In genomic region chr7:39622609-39623311, GRCh38 we compare ENCODE assay signal across 8 cellular contexts. TPM values are rescaled to one million over a fixed set of nuclear protein-coding genes. Genes with fewer than 3 reads are reported as not detected.
DNase-seq lines count a peak whose midpoint lies in the region; ATAC-seq and TF ChIP-seq lines count a peak whose summit lies in the region.

No MANE protein-coding gene starts in this region.

- H3K4ac ChIP-seq in trophoblast cell (ENCODE audit: low read depth, low read length), result peak overlapping the region; percentile 75

- H2BK120ac ChIP-seq in trophoblast cell (ENCODE audit: insufficient read depth, low read length, poor library complexity), result peak overlapping the region; percentile 65

- peak overlapping the region; percentile 85 for H3K14ac ChIP-seq in trophoblast cell (ENCODE audit: low read length)

- peak overlapping the region; percentile 99 for H3K4me3 ChIP-seq in fibroblast of pulmonary artery (replicated peaks; ENCODE audit: low read depth, low read length)
- peak overlapping the region; percentile 98 for H3K4me3 ChIP-seq in trophoblast cell (ENCODE audit: low read depth, low read length)

- peak overlapping the region; percentile 91 for H3K27ac ChIP-seq in trophoblast cell (ENCODE audit: low read depth, low read length)

- peak overlapping the region; percentile 94 for H4K12ac ChIP-seq in trophoblast cell (ENCODE audit: low read depth, low read length)

- peak overlapping the region; percentile 95 for H4K91ac ChIP-seq in trophoblast cell (ENCODE audit: low read depth, low read length)

- peaks cover 13% of the 10 kb centered on the region for H3K79me1 ChIP-seq in trophoblast cell (ENCODE audit: low read length)

- ATAC-seq in GM18511 (IDR thresholded peaks at IDR 0.05; ENCODE audit: unreplicated experiment), result peak; percentile 35
- ATAC-seq in HG02943 (IDR thresholded peaks at IDR 0.05; ENCODE audit: low read depth, unreplicated experiment), result peak; percentile 20
- ATAC-seq in GM18858 (IDR thresholded peaks at IDR 0.05; ENCODE audit: unreplicated experiment), result no peak

- no peak overlapping the region for H2BK12ac ChIP-seq in trophoblast cell (ENCODE audit: low read length)

- peak overlapping the region; percentile 26 for H3K18ac ChIP-seq in trophoblast cell (ENCODE audit: low read length)

- H3K4me1 ChIP-seq in trophoblast cell (ENCODE audit: control insufficient read depth in 1 of 2, insufficient read depth in 2 of 2, low read length in 2 of 2), result peaks cover 0 to 4% of the 10 kb centered on the region in 2 experiments

- peak overlapping the region; percentile 70 for H2BK5ac ChIP-seq in trophoblast cell (ENCODE audit: low read depth, low read length, poor library complexity)

- peak overlapping the region; percentile 98 for H4K8ac ChIP-seq in trophoblast cell (ENCODE audit: low read depth, low read length)

- H2AFZ ChIP-seq in trophoblast cell (ENCODE audit: insufficient read depth, low read length, poor library complexity), result peak overlapping the region; percentile 64

- DNase-seq in SW480 (ENCODE audit: low spot score) (peak; percentile 14), fibroblast of pulmonary artery (ENCODE audit: low read depth) (no peak), trophoblast cell (peak; percentile 17 to 21), foreskin melanocyte (no peak)
- no peak for DNase-seq in stimulated activated CD4-positive, alpha-beta T cell treated with anti-CD3 and anti-CD28 coated beads, Interleukin-4, amount 100 ng/mL, for 1 hour

- H3K27me3 ChIP-seq in trophoblast cell (ENCODE audit: insufficient read depth, low read length), result no peaks in the 10 kb centered on the region

- no CpG with 5 or more reads among the region's 32 CpGs for WGBS in trophoblast cell (ENCODE audit: extremely low coverage, insufficient coverage, insufficient read length)

- no peaks in the 10 kb centered on the region for H3K36me3 ChIP-seq in trophoblast cell (ENCODE audit: control insufficient read depth in 1 of 2, insufficient read depth in 2 of 2, low read length in 2 of 2)

- H3K79me2 ChIP-seq in trophoblast cell (ENCODE audit: control insufficient read depth, insufficient read depth, low read length, poor library complexity), result peaks cover 19% of the 10 kb centered on the region

- H3K23ac ChIP-seq in trophoblast cell (ENCODE audit: low read length), result no peak overlapping the region

- peak overlapping the region; percentile 74 for H3K4me2 ChIP-seq in trophoblast cell (ENCODE audit: low read length)

- TF ChIP-seq CTCF in fibroblast of pulmonary artery (IDR thresholded peaks at IDR 0.05; ENCODE audit: low read length, missing control alignments), result no peak

- no peaks in the 10 kb centered on the region for H3K9me3 ChIP-seq in trophoblast cell (ENCODE audit: insufficient read depth, low read depth, low read length)

- peak overlapping the region; percentile 51 for H2AK5ac ChIP-seq in trophoblast cell (ENCODE audit: low read length)

- H3K9ac ChIP-seq in trophoblast cell (ENCODE audit: low read length), result peak overlapping the region; percentile 95

RNA-seq across cellular contexts. Expression of gene RALA, which starts 0.6 kb away (rescaled TPM):
- 42.3 and 43.6 TPM in 2 replicates for polyA plus RNA-seq in trophoblast cell (2013)

RNA-seq across cellular contexts. Expression of gene YAE1, which starts 56.6 kb away (rescaled TPM):
- polyA plus RNA-seq in trophoblast cell (2013), result 15.9 and 16.0 TPM in 2 replicates

Comparison
In these comparisons a context has a peak if more than half of its experiments do, and no peak if none do; other contexts are left out.
1. DNase-seq: peak in SW480 (single experiment) and trophoblast cell (2 of 2); none in fibroblast of pulmonary artery (single experiment), stimulated activated CD4-positive, alpha-beta T cell treated with anti-CD3 and anti-CD28 coated beads, Interleukin-4, amount 100 ng/mL, for 1 hour (single experiment) and foreskin melanocyte (single experiment).